1 cellular context compared by ENCODE assay signal in genomic region chr12:103161582-103161981, GRCh38.
TF ChIP-seq lines count a peak whose summit lies in the region.

No MANE protein-coding gene starts in this region.

TF ChIP-seq in HepG2, 621 proteins besides CTCF, POLR2A, EP300 and RAD21 (continued from another document):
- no peak for TF ChIP-seq DZIP1 (CRISPR knock-in tag; IDR thresholded peaks at IDR 0.05)
- TF ChIP-seq ARNT2 (CRISPR knock-in tag; IDR thresholded peaks at IDR 0.05; ENCODE audit: low read depth) = no peak
- no peak for TF ChIP-seq TEAD3 (CRISPR knock-in tag; optimal IDR thresholded peaks at IDR 0.05; ENCODE audit: borderline replicate concordance)
- no peak for TF ChIP-seq NBN (conservative IDR thresholded peaks at IDR 0.05)
- no peak for TF ChIP-seq SUZ12 (IDR thresholded peaks at IDR 0.05; ENCODE audit: low read depth, low read length)
- TF ChIP-seq IKZF5 (CRISPR knock-in tag; IDR thresholded peaks at IDR 0.05) = no peak
- no peak for TF ChIP-seq ZNF780A (CRISPR knock-in tag; IDR thresholded peaks at IDR 0.05)
- TF ChIP-seq TFDP2 (CRISPR knock-in tag; IDR thresholded peaks at IDR 0.05) = no peak
- TF ChIP-seq ARHGAP35 (CRISPR knock-in tag; IDR thresholded peaks at IDR 0.05; ENCODE audit: borderline replicate concordance) = no peak
